Comparison of ENCODE assay signal across 6 cellular contexts in genomic region chr10:126509211-126509610, GRCh38.
"Had no signal": no experiment of that assay in that cellular context is flagged by ENCODE, and none has a peak within 500 bp of the region (broad histone marks: within the 10 kb centered on the region; RNA-seq: fewer than 3 reads in every experiment).

No MANE protein-coding gene starts in this region.

- H3K4me3 ChIP-seq: GM23338, K562 had no signal

- H3K27ac Mint-ChIP-seq: GM23338, H9 had no signal

- DNase-seq: H9, HCEC 1CT, IMR-90, KG1 had no signal

- H3K4me2 ChIP-seq: GM23338 had no signal

- H3K4me3 Mint-ChIP-seq: GM23338, H9 had no signal

- H2AFZ ChIP-seq: GM23338 had no signal

- ATAC-seq: GM23338, K562 had no signal
